In the genomic region with DNA sequence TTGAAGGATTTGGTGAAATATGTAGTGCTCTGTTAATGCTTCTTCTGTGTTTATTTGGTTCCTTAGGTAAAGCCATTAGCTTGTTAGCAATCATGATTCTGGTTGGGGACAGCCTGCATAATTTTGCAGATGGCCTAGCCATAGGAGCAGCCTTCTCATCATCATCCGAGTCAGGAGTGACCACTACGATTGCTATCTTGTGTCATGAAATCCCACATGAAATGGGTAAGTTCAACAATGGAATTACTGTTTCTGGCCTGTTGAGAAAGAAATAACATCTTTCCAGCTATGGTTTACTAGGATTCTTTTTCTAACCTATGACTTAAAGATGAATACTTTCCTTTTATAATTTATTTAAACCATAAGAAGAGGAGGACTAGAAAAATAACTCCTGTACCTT, we compare ENCODE assay signal across 30 cellular contexts. TPM values are rescaled to one million over a fixed set of nuclear protein-coding genes. Genes with fewer than 3 reads are reported as not detected.
"Had no signal": no experiment of that assay in that cellular context is flagged by ENCODE, and none has a peak within 500 bp of the region (broad histone marks: within the 10 kb centered on the region; RNA-seq: fewer than 3 reads in every experiment).

No MANE protein-coding gene starts in this region.

- H3K36me3 Mint-ChIP-seq: mesothelial cell of epicardium; naive thymus-derived CD4-positive, alpha-beta T cell; natural killer cell treated with Interleukin-12 subunit alpha and Interleukin-12 subunit beta and Interleukin-15 and Interleukin-18, amount 100 ng/mL, for 72 hours; stimulated activated effector memory CD8-positive, alpha-beta T cell treated with anti-CD3 and anti-CD28 coated beads, Interleukin-12 subunit alpha, Interleukin-12 subunit beta, amount 100 ng/mL, for 72 hours had no signal

- H3K4me3 Mint-ChIP-seq: mesothelial cell of epicardium; naive thymus-derived CD4-positive, alpha-beta T cell; natural killer cell treated with Interleukin-12 subunit alpha and Interleukin-12 subunit beta and Interleukin-15 and Interleukin-18, amount 100 ng/mL, for 72 hours; stimulated activated effector memory CD8-positive, alpha-beta T cell treated with anti-CD3 and anti-CD28 coated beads, Interleukin-12 subunit alpha, Interleukin-12 subunit beta, amount 100 ng/mL, for 72 hours; stimulated activated naive CD8-positive, alpha-beta T cell treated with anti-CD3 and anti-CD28 coated beads, Interleukin-15, Interleukin-2, amounts not matched to agents 100 ng/mL and 50 ng/mL, for 24 hours had no signal

- H3K4me1 ChIP-seq: left ventricle myocardium inferior, suprapubic skin, upper lobe of right lung had no signal

- H3K27me3 Mint-ChIP-seq: progenitor cell of endocrine pancreas; stimulated activated naive CD8-positive, alpha-beta T cell treated with anti-CD3 and anti-CD28 coated beads, Interleukin-15, Interleukin-2, amounts not matched to agents 100 ng/mL and 50 ng/mL, for 24 hours had no signal

- H3K27ac Mint-ChIP-seq: mesothelial cell of epicardium; naive thymus-derived CD4-positive, alpha-beta T cell; natural killer cell treated with Interleukin-12 subunit alpha and Interleukin-12 subunit beta and Interleukin-15 and Interleukin-18, amount 100 ng/mL, for 72 hours; progenitor cell of endocrine pancreas; stimulated activated effector memory CD8-positive, alpha-beta T cell treated with anti-CD3 and anti-CD28 coated beads, Interleukin-12 subunit alpha, Interleukin-12 subunit beta, amount 100 ng/mL, for 72 hours; stimulated activated naive CD8-positive, alpha-beta T cell treated with anti-CD3 and anti-CD28 coated beads, Interleukin-15, Interleukin-2, amounts not matched to agents 100 ng/mL and 50 ng/mL, for 24 hours had no signal

- H3K4me1 Mint-ChIP-seq: naive thymus-derived CD4-positive, alpha-beta T cell; stimulated activated effector memory CD8-positive, alpha-beta T cell treated with anti-CD3 and anti-CD28 coated beads, Interleukin-12 subunit alpha, Interleukin-12 subunit beta, amount 100 ng/mL, for 72 hours had no signal

- H2AFZ ChIP-seq: hepatocyte had no signal

- H3K27ac ChIP-seq: hepatocyte, left ventricle myocardium inferior, ovary, sigmoid colon, spleen, suprapubic skin, thoracic aorta, tibial artery, upper lobe of right lung had no signal

- H3K4me3 ChIP-seq: hepatocyte, left ventricle myocardium inferior, lung, mucosa of descending colon, ovary, sigmoid colon, spleen, suprapubic skin, thoracic aorta, tibial artery, upper lobe of right lung had no signal

- H3K36me3 ChIP-seq: left ventricle myocardium inferior, ovary, sigmoid colon, spleen, suprapubic skin, thoracic aorta, tibial artery, upper lobe of right lung had no signal

- H3K27me3 ChIP-seq: hepatocyte, ovary, sigmoid colon, spleen, suprapubic skin, tibial artery, upper lobe of right lung had no signal

- H3K4me2 ChIP-seq: hepatocyte had no signal

- DNase-seq: islet precursor cell; left ventricle myocardium inferior; mesendoderm; mucosa of descending colon; naive thymus-derived CD4-positive, alpha-beta T cell; ovary; right cardiac atrium; sigmoid colon; small intestine; spleen; stimulated activated CD4-positive, alpha-beta T cell treated with anti-CD3 and anti-CD28 coated beads, Interleukin-4, amount 100 ng/mL, for 24 hours; stimulated activated naive CD4-positive, alpha-beta T cell; tibial artery; trophoblast cell; upper lobe of right lung had no signal

- H3K9me3 ChIP-seq: left ventricle myocardium inferior, mucosa of descending colon, ovary, sigmoid colon, spleen, suprapubic skin, thoracic aorta, tibial artery, upper lobe of right lung had no signal

- H3K9me3 Mint-ChIP-seq: mesothelial cell of epicardium; naive thymus-derived CD4-positive, alpha-beta T cell; natural killer cell treated with Interleukin-12 subunit alpha and Interleukin-12 subunit beta and Interleukin-15 and Interleukin-18, amount 100 ng/mL, for 72 hours; stimulated activated naive CD8-positive, alpha-beta T cell treated with anti-CD3 and anti-CD28 coated beads, Interleukin-15, Interleukin-2, amounts not matched to agents 100 ng/mL and 50 ng/mL, for 24 hours had no signal

- ATAC-seq: mucosa of descending colon; naive thymus-derived CD4-positive, alpha-beta T cell; natural killer cell treated with Interleukin-12 subunit alpha and Interleukin-12 subunit beta and Interleukin-15 and Interleukin-18, amount 100 ng/mL, for 72 hours; right cardiac atrium; stimulated activated effector memory CD8-positive, alpha-beta T cell treated with anti-CD3 and anti-CD28 coated beads, Interleukin-12 subunit alpha, Interleukin-12 subunit beta, amount 100 ng/mL, for 72 hours; upper lobe of right lung had no signal

RNA-seq across cellular contexts. Expression of gene SLC39A12, which starts 48.9 kb away (rescaled TPM):
- total RNA-seq: hepatocyte; kidney epithelial cell; left ventricle myocardium inferior; lower leg skin; lung; mesothelial cell of epicardium; myocyte; naive thymus-derived CD4-positive, alpha-beta T cell; natural killer cell treated with Interleukin-12 subunit alpha and Interleukin-12 subunit beta and Interleukin-15 and Interleukin-18, amount 100 ng/mL, for 72 hours; ovary; progenitor cell of endocrine pancreas; pulmonary artery endothelial cell; renal cortical epithelial cell; right cardiac atrium; suprapubic skin had no signal
- polyA plus RNA-seq: hepatocyte; naive thymus-derived CD4-positive, alpha-beta T cell; neural cell; sigmoid colon had no signal
